Comparison of ENCODE assay signal across 28 cellular contexts in genomic region chr6:5956939-5957338, GRCh38.
"Had no signal": no experiment of that assay in that cellular context is flagged by ENCODE, and none has a peak within 500 bp of the region (broad histone marks: within the 10 kb centered on the region; RNA-seq: fewer than 3 reads in every experiment).

No MANE protein-coding gene starts in this region.

- H3K4me3 ChIP-seq: breast epithelium, esophagus muscularis mucosa, gastrocnemius medialis, lung, stomach, suprapubic skin, tibial nerve had no signal

- H3K4me1 Mint-ChIP-seq: activated naive CD8-positive, alpha-beta T cell treated with anti-CD3 and anti-CD28 coated beads, Interleukin-2, amount 10 ng/mL, durations not matched to agents 7 days and 5 days; central memory CD8-positive, alpha-beta T cell; naive thymus-derived CD4-positive, alpha-beta T cell; stimulated activated memory B cell treated with anti-CD40 and anti-IgM and Interleukin-4, amounts not matched to agents 10 μg/mL and 1 μg/mL and 100 μg/mL, for 72 hours had no signal

- ATAC-seq: effector memory CD8-positive, alpha-beta T cell; gastrocnemius medialis; naive thymus-derived CD4-positive, alpha-beta T cell; sciatic nerve; stimulated activated memory B cell treated with anti-CD40 and anti-IgM and Interleukin-4, amounts not matched to agents 10 μg/mL and 1 μg/mL and 100 μg/mL, for 72 hours had no signal

- H3K36me3 Mint-ChIP-seq: activated CD4-positive, alpha-beta memory T cell treated with anti-CD3 and anti-CD28 coated beads for 36 hours; naive thymus-derived CD4-positive, alpha-beta T cell; stimulated activated memory B cell treated with anti-CD40 and anti-IgM and Interleukin-4, amounts not matched to agents 10 μg/mL and 1 μg/mL and 100 μg/mL, for 72 hours had no signal

- FAIRE-seq: colon, kidney, small intestine had no signal

- H3K36me3 ChIP-seq: breast epithelium, esophagus muscularis mucosa, gastrocnemius medialis, stomach, suprapubic skin, tibial nerve had no signal

- DNase-seq: activated CD4-positive, alpha-beta memory T cell treated with anti-CD3 and anti-CD28 coated beads for 36 hours; activated CD4-positive, alpha-beta T cell treated with anti-CD3 and anti-CD28 coated beads for 48 hours; activated CD4-positive, CD25-positive, alpha-beta regulatory T cell; activated naive CD4-positive, alpha-beta T cell treated with anti-CD3 and anti-CD28 coated beads for 36 hours; activated naive CD8-positive, alpha-beta T cell treated with anti-CD3 and anti-CD28 coated beads, Interleukin-2, amount 10 ng/mL, durations not matched to agents 7 days and 5 days; activated T-cell treated with anti-CD3 and anti-CD28 coated beads, Interleukin-2, amount 50 U/mL, for 48 hours; amniotic stem cell; effector memory CD8-positive, alpha-beta T cell; gastrocnemius medialis; head of caudate nucleus; hypothalamus; kidney; naive thymus-derived CD4-positive, alpha-beta T cell; posterior cingulate gyrus; small intestine; stimulated activated CD4-positive, alpha-beta T cell treated with anti-CD3 and anti-CD28 coated beads, Interleukin-2, amount 100 ng/mL, for 24 hours; stomach; T1000 had no signal

- H3K9me3 ChIP-seq: breast epithelium, esophagus muscularis mucosa, gastrocnemius medialis, stomach, suprapubic skin, tibial nerve had no signal

- H3K4me3 Mint-ChIP-seq: activated CD4-positive, alpha-beta memory T cell treated with anti-CD3 and anti-CD28 coated beads for 36 hours; activated naive CD4-positive, alpha-beta T cell treated with anti-CD3 and anti-CD28 coated beads for 36 hours; activated naive CD8-positive, alpha-beta T cell treated with anti-CD3 and anti-CD28 coated beads, Interleukin-2, amount 10 ng/mL, durations not matched to agents 7 days and 5 days; central memory CD8-positive, alpha-beta T cell; effector memory CD8-positive, alpha-beta T cell; naive thymus-derived CD4-positive, alpha-beta T cell; neural crest cell; stimulated activated memory B cell treated with anti-CD40 and anti-IgM and Interleukin-4, amounts not matched to agents 10 μg/mL and 1 μg/mL and 100 μg/mL, for 72 hours had no signal

- H3K27me3 ChIP-seq: breast epithelium, esophagus muscularis mucosa, gastrocnemius medialis, tibial nerve had no signal

- H3K27ac ChIP-seq: breast epithelium, esophagus muscularis mucosa, gastrocnemius medialis, stomach, suprapubic skin, tibial nerve had no signal

- H3K9me3 Mint-ChIP-seq: activated CD4-positive, alpha-beta memory T cell treated with anti-CD3 and anti-CD28 coated beads for 36 hours; activated naive CD4-positive, alpha-beta T cell treated with anti-CD3 and anti-CD28 coated beads for 36 hours; activated naive CD8-positive, alpha-beta T cell treated with anti-CD3 and anti-CD28 coated beads, Interleukin-2, amount 10 ng/mL, durations not matched to agents 7 days and 5 days; central memory CD8-positive, alpha-beta T cell; effector memory CD8-positive, alpha-beta T cell; naive thymus-derived CD4-positive, alpha-beta T cell; neural crest cell; stimulated activated memory B cell treated with anti-CD40 and anti-IgM and Interleukin-4, amounts not matched to agents 10 μg/mL and 1 μg/mL and 100 μg/mL, for 72 hours had no signal

- H3K27ac Mint-ChIP-seq: activated CD4-positive, alpha-beta memory T cell treated with anti-CD3 and anti-CD28 coated beads for 36 hours; activated naive CD4-positive, alpha-beta T cell treated with anti-CD3 and anti-CD28 coated beads for 36 hours; activated naive CD8-positive, alpha-beta T cell treated with anti-CD3 and anti-CD28 coated beads, Interleukin-2, amount 10 ng/mL, durations not matched to agents 7 days and 5 days; effector memory CD8-positive, alpha-beta T cell; naive thymus-derived CD4-positive, alpha-beta T cell; stimulated activated memory B cell treated with anti-CD40 and anti-IgM and Interleukin-4, amounts not matched to agents 10 μg/mL and 1 μg/mL and 100 μg/mL, for 72 hours had no signal

- H3K4me1 ChIP-seq: breast epithelium, esophagus muscularis mucosa, gastrocnemius medialis, stomach, suprapubic skin, tibial nerve had no signal
